ENCODE assay signal across 2 cellular contexts in the genomic region with DNA sequence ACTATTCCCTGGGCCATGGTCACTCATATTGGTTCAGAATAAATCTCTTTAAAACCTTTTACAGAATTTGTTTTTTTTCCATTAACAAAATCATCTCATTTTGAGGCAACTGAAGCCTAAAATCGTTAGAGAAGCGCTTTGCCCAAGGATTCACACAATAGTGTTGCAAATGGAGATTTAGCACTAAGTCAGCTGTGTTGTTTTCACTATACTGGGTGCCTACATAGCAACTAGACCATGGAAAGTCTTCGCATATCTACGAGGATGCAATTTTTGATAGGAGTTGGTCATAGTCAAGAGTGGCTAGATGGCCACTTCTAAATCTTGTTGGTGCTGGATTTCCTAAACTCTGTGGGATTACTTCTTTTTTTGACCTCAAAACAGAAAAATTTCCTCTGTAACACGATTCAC.
TF ChIP-seq lines count a peak whose summit lies in the region.

No MANE protein-coding gene starts in this region.

TF ChIP-seq in H1, 55 proteins besides CTCF, POLR2A, EP300 and RAD21:
- TF ChIP-seq MAFK (IDR thresholded peaks at IDR 0.05; ENCODE audit: low read depth, low read length), result no peak
- TF ChIP-seq SAP30 (IDR thresholded peaks at IDR 0.05; ENCODE audit: insufficient read depth, insufficient replicate concordance, low read length), result peak; percentile 8
TF ChIP-seq in H1: peak in this region for 1.

TF ChIP-seq in neural cell, 6 proteins besides CTCF, POLR2A, EP300 and RAD21:
- TF ChIP-seq POLR2AphosphoS5 (IDR thresholded peaks at IDR 0.05) (no peak), TAF1 (IDR thresholded peaks at IDR 0.05; ENCODE audit: low read depth) (no peak), SMC3 (conservative IDR thresholded peaks at IDR 0.05; ENCODE audit: poor library complexity) (no peak), MXI1 (conservative IDR thresholded peaks at IDR 0.05; ENCODE audit: poor library complexity, severe bottlenecking) (no peak), EZH2 (IDR thresholded peaks at IDR 0.05; ENCODE audit: borderline replicate concordance, insufficient read depth, low read length, poor library complexity, severe bottlenecking) (no peak)
- TF ChIP-seq, protein P1, sequence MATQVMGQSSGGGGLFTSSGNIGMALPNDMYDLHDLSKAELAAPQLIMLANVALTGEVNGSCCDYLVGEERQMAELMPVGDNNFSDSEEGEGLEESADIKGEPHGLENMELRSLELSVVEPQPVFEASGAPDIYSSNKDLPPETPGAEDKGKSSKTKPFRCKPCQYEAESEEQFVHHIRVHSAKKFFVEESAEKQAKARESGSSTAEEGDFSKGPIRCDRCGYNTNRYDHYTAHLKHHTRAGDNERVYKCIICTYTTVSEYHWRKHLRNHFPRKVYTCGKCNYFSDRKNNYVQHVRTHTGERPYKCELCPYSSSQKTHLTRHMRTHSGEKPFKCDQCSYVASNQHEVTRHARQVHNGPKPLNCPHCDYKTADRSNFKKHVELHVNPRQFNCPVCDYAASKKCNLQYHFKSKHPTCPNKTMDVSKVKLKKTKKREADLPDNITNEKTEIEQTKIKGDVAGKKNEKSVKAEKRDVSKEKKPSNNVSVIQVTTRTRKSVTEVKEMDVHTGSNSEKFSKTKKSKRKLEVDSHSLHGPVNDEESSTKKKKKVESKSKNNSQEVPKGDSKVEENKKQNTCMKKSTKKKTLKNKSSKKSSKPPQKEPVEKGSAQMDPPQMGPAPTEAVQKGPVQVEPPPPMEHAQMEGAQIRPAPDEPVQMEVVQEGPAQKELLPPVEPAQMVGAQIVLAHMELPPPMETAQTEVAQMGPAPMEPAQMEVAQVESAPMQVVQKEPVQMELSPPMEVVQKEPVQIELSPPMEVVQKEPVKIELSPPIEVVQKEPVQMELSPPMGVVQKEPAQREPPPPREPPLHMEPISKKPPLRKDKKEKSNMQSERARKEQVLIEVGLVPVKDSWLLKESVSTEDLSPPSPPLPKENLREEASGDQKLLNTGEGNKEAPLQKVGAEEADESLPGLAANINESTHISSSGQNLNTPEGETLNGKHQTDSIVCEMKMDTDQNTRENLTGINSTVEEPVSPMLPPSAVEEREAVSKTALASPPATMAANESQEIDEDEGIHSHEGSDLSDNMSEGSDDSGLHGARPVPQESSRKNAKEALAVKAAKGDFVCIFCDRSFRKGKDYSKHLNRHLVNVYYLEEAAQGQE (IDR thresholded peaks at IDR 0.05; ENCODE audit: borderline replicate concordance), result no peak
TF ChIP-seq in neural cell: peak in this region for 0.
